Comparison of ENCODE assay signal across 10 cellular contexts in genomic region chr22:20431520-20432237, GRCh38. TPM values are rescaled to one million over a fixed set of nuclear protein-coding genes. Genes with fewer than 3 reads are reported as not detected.
A peak's percentile ranks its signal among the peaks of the same experiment; 100 is the strongest.
DNase-seq lines count a peak whose midpoint lies in the region; ATAC-seq, FAIRE-seq and TF ChIP-seq lines count a peak whose summit lies in the region.
"Had no signal": no experiment of that assay in that cellular context is flagged by ENCODE, and none has a peak within 500 bp of the region (broad histone marks: within the 10 kb centered on the region; RNA-seq: fewer than 3 reads in every experiment).

No MANE protein-coding gene starts in this region.

- no TSS peak for BruUV-seq in IMR-90 (replicated peaks; lab: Mats Ljungman, UMichigan)
- BruUV-seq in endothelial cell of umbilical vein (replicated peaks; lab: Mats Ljungman, UMichigan), result no TSS peak

- H3K4me1 Mint-ChIP-seq in CD4-positive, CD25-positive, alpha-beta regulatory T cell, result peaks cover 0 to 35% (median 12%) of the 10 kb centered on the region in 4 donors

- peaks cover 0 to 3% (median 0%) of the 10 kb centered on the region in 7 donors for H3K9me3 Mint-ChIP-seq in CD4-positive, CD25-positive, alpha-beta regulatory T cell
- H3K9me3 Mint-ChIP-seq: activated T-cell treated with anti-CD3 and anti-CD28 coated beads, Interleukin-2, amount 50 U/mL, for 24 hours had no signal

- ATAC-seq in CD4-positive, CD25-positive, alpha-beta regulatory T cell (ENCODE audit: low read depth in 2 of 2), result no peak
- ATAC-seq in IMR-90 (ENCODE audit: low read depth) (no peak), left cardiac atrium (no peak)

- peaks cover 6% of the 10 kb centered on the region for H3K36me3 Mint-ChIP-seq in CD4-positive, CD25-positive, alpha-beta regulatory T cell

- H3K4me3 ChIP-seq in CD4-positive, CD25-positive, alpha-beta regulatory T cell (ENCODE audit: low read depth, low read length), result no peak overlapping the region
- no peak overlapping the region for H3K4me3 ChIP-seq in IMR-90 (ENCODE audit: insufficient read depth, low read depth, low read length)
- H3K4me3 ChIP-seq in endothelial cell of umbilical vein (replicated peaks in 1 of 3; ENCODE audit: insufficient read depth in 1 of 3, low read depth in 1 of 3, low read length in 3 of 3), result peak overlapping the region in 1 of 3 experiments; percentile 9
- peak overlapping the region; percentile 5 for H3K4me3 ChIP-seq in trophoblast cell (ENCODE audit: low read depth, low read length)

- in situ Hi-C loops in IMR-90 (cut with MboI; ENCODE audit: low sequenced_read_pairs), result no loop called here

- H3K14ac ChIP-seq in IMR-90 (replicated peaks; ENCODE audit: low read depth, low read length) (no peak overlapping the region), trophoblast cell (ENCODE audit: low read length) (no peak overlapping the region)

- H3K9me1 ChIP-seq in IMR-90 (ENCODE audit: insufficient read depth, low read length) (peaks cover 29% of the 10 kb centered on the region), endothelial cell of umbilical vein (replicated peaks; ENCODE audit: control insufficient read depth, extremely low read depth, insufficient read depth, low read length) (no peaks in the 10 kb centered on the region)

- H3K79me2 ChIP-seq in endothelial cell of umbilical vein (ENCODE audit: control insufficient read depth, insufficient read depth, low read length) (peaks cover 14% of the 10 kb centered on the region), trophoblast cell (ENCODE audit: control insufficient read depth, insufficient read depth, low read length, poor library complexity) (peaks cover 2% of the 10 kb centered on the region)

- H4K20me1 ChIP-seq in IMR-90 (ENCODE audit: insufficient read depth, low read length), result peaks cover 86% of the 10 kb centered on the region
- peaks cover 2% of the 10 kb centered on the region for H4K20me1 ChIP-seq in endothelial cell of umbilical vein (replicated peaks; ENCODE audit: control insufficient read depth, extremely low read depth, insufficient read depth, low read length)

- H2BK15ac ChIP-seq in IMR-90 (ENCODE audit: low read depth, low read length), result no peak overlapping the region

- peaks cover 8% of the 10 kb centered on the region for H3K27me3 ChIP-seq in CD4-positive, CD25-positive, alpha-beta regulatory T cell (ENCODE audit: control insufficient read depth, insufficient read depth, low read length)
- H3K27me3 ChIP-seq in IMR-90 (ENCODE audit: control insufficient read depth, insufficient read depth, low read length) (no peaks in the 10 kb centered on the region), endothelial cell of umbilical vein (ENCODE audit: control insufficient read depth in 2 of 2, insufficient read depth in 2 of 2, low read length in 2 of 2) (no peaks in the 10 kb centered on the region), trophoblast cell (ENCODE audit: insufficient read depth, low read length) (peaks cover 19% of the 10 kb centered on the region)

- H2AFZ ChIP-seq in IMR-90 (replicated peaks; ENCODE audit: low read length, poor library complexity) (no peak overlapping the region), endothelial cell of umbilical vein (ENCODE audit: low read depth, low read length) (no peak overlapping the region), trophoblast cell (ENCODE audit: insufficient read depth, low read length, poor library complexity) (no peak overlapping the region)

- H3K4me2 ChIP-seq in IMR-90 (ENCODE audit: low read depth, low read length) (no peak overlapping the region), endothelial cell of umbilical vein (ENCODE audit: insufficient read depth, low read length) (peak overlapping the region; percentile 19), trophoblast cell (ENCODE audit: low read length) (peak overlapping the region; percentile 69)

- no peak for FAIRE-seq in endothelial cell of umbilical vein (lab: Jason Lieb, UNC)

- CTCF ChIA-PET in IMR-90 (lab: Yijun Ruan, JAX), result no interaction called here
- CTCF ChIA-PET in endothelial cell of umbilical vein (lab: Charles Lee), result interaction anchor here (4.8 kb wide), 1 partner anchor 13 kb away, joined by 36 read pairs; no protein-coding TSS in a partner anchor

- H2BK12ac ChIP-seq in trophoblast cell (ENCODE audit: low read length), result no peak overlapping the region

- TF ChIP-seq CTCF in IMR-90 (conservative IDR thresholded peaks at IDR 0.05; ENCODE audit: low read depth, low read length) (no peak), endothelial cell of umbilical vein (IDR thresholded peaks at IDR 0.05; ENCODE audit: extremely low read depth in 1 of 2, insufficient read depth in 1 of 2, low read depth in 1 of 2, low read length in 2 of 2) (no peak)

- no peak overlapping the region for H4K5ac ChIP-seq in IMR-90 (ENCODE audit: low read depth, low read length)

- H2BK5ac ChIP-seq in IMR-90 (ENCODE audit: low read depth, low read length, poor library complexity, severe bottlenecking) (no peak overlapping the region), trophoblast cell (ENCODE audit: low read depth, low read length, poor library complexity) (no peak overlapping the region)

- H4K91ac ChIP-seq in IMR-90 (ENCODE audit: insufficient read depth, low read depth, low read length) (no peak overlapping the region), trophoblast cell (ENCODE audit: low read depth, low read length) (no peak overlapping the region)

- no peak for TF ChIP-seq POLR2A in IMR-90 (IDR thresholded peaks at IDR 0.05; ENCODE audit: low read depth, low read length)
- TF ChIP-seq POLR2A in endothelial cell of umbilical vein (IDR thresholded peaks at IDR 0.05; ENCODE audit: low read depth, low read length), result no peak

- no peak for TF ChIP-seq RAD21 in IMR-90 (IDR thresholded peaks at IDR 0.05; ENCODE audit: low read length)

- peak overlapping the region in 3 of 4 donors; percentile 72 to 80 (median 74) for H3K4me3 Mint-ChIP-seq in CD4-positive, CD25-positive, alpha-beta regulatory T cell

- no peak overlapping the region for H3K23ac ChIP-seq in IMR-90 (ENCODE audit: low read depth, low read length)
- H3K23ac ChIP-seq in trophoblast cell (ENCODE audit: low read length), result no peak overlapping the region

- H3K9ac ChIP-seq in IMR-90 (ENCODE audit: low read depth, low read length) (no peak overlapping the region), endothelial cell of umbilical vein (replicated peaks; ENCODE audit: extremely low read depth, insufficient read depth, low read length) (no peak overlapping the region), trophoblast cell (ENCODE audit: low read length) (no peak overlapping the region)

- no peak overlapping the region for H3K27ac Mint-ChIP-seq in CD4-positive, CD25-positive, alpha-beta regulatory T cell
- H3K27ac Mint-ChIP-seq: activated T-cell treated with anti-CD3 and anti-CD28 coated beads, Interleukin-2, amount 50 U/mL, for 24 hours had no signal

- no peak for DNase-seq in CD4-positive, CD25-positive, alpha-beta regulatory T cell
- DNase-seq in IMR-90, result no peak
- DNase-seq in endothelial cell of umbilical vein (ENCODE audit: low read depth, low spot score), result no peak
- no peak for DNase-seq in trophoblast cell
- DNase-seq in HuH-7 (ENCODE audit: low spot score), result no peak
- DNase-seq in NCI-H510A (lab: John Stamatoyannopoulos, UW), result no peak
- no peak for DNase-seq in medulla oblongata (ENCODE audit: extremely low spot score)
- DNase-seq in left cardiac atrium, result no peak
- DNase-seq: NCI-H1436 treated with DMSO at 0.1 percent for 48 hours had no signal

- H4K8ac ChIP-seq in IMR-90 (ENCODE audit: low read depth in 2 of 2, low read length in 2 of 2) (no peak overlapping the region), trophoblast cell (ENCODE audit: low read depth, low read length) (no peak overlapping the region)

- H3K27me3 Mint-ChIP-seq in CD4-positive, CD25-positive, alpha-beta regulatory T cell, result peaks cover 60% of the 10 kb centered on the region

- POLR2A ChIA-PET in IMR-90 (lab: Charles Lee; ENCODE audit: unreplicated experiment), result no interaction called here
- POLR2A ChIA-PET in endothelial cell of umbilical vein (lab: Charles Lee), result no interaction called here

- H3K36me3 ChIP-seq in CD4-positive, CD25-positive, alpha-beta regulatory T cell (ENCODE audit: control insufficient read depth, insufficient read depth, low read length), result no peaks in the 10 kb centered on the region
- H3K36me3 ChIP-seq in IMR-90 (ENCODE audit: control insufficient read depth, insufficient read depth, low read length) (peaks cover 38% of the 10 kb centered on the region), endothelial cell of umbilical vein (ENCODE audit: control insufficient read depth in 2 of 2, extremely low read depth in 1 of 2, insufficient read depth in 2 of 2, low read length in 2 of 2) (peaks cover 4 to 15% of the 10 kb centered on the region in 2 experiments), trophoblast cell (ENCODE audit: control insufficient read depth in 1 of 2, insufficient read depth in 2 of 2, low read length in 2 of 2) (peaks cover 31 to 36% of the 10 kb centered on the region in 2 experiments)

- dilution Hi-C loops in IMR-90 (cut with HindIII; ENCODE audit: low sequenced_read_pairs, unreplicated experiment), result no loop called here
- dilution Hi-C loops in endothelial cell of umbilical vein (cut with MboI; ENCODE audit: extremely low pct_ligation_motif_present, low sequenced_read_pairs), result no loop called here

- no peak overlapping the region for H2BK20ac ChIP-seq in IMR-90 (ENCODE audit: low read depth, low read length)

- H3K9me3 ChIP-seq in CD4-positive, CD25-positive, alpha-beta regulatory T cell (ENCODE audit: control insufficient read depth in 2 of 2, low read length in 2 of 2), result no peaks in the 10 kb centered on the region
- H3K9me3 ChIP-seq in IMR-90 (ENCODE audit: control insufficient read depth, insufficient read depth, low read length), result no peaks in the 10 kb centered on the region
- no peaks in the 10 kb centered on the region for H3K9me3 ChIP-seq in endothelial cell of umbilical vein (replicated peaks; ENCODE audit: control insufficient read depth, insufficient read depth, low read length)
- peaks cover 18% of the 10 kb centered on the region for H3K9me3 ChIP-seq in trophoblast cell (ENCODE audit: insufficient read depth, low read depth, low read length)

- H3K79me1 ChIP-seq in IMR-90 (ENCODE audit: low read depth in 1 of 2, low read length in 2 of 2) (peaks cover 8 to 83% of the 10 kb centered on the region in 2 experiments; a peak in 3 of 4 replicates), trophoblast cell (ENCODE audit: low read length) (peaks cover 9% of the 10 kb centered on the region)

- peak overlapping the region; percentile 70 for H2AK9ac ChIP-seq in IMR-90 (replicated peaks; ENCODE audit: low read depth, low read length, poor library complexity)

- peak overlapping the region; percentile 26; the same call in 1 of the 2 replicates for H2AK5ac ChIP-seq in IMR-90 (ENCODE audit: low read depth, low read length)
- no peak overlapping the region for H2AK5ac ChIP-seq in trophoblast cell (ENCODE audit: low read length)

- intact Hi-C loops in IMR-90 (cut with micrococcal nuclease) (no loop called here), endothelial cell of umbilical vein (cut with micrococcal nuclease) (loop anchor here (1.0 kb wide), 1 partner anchor 25 kb away; no protein-coding TSS in a partner anchor), left cardiac atrium (cut with DNase I) (loop anchor here in 1 of 2 donors (10.0 kb wide), 1 partner anchor 63 kb away; the partner anchor contains the start of gene KLHL22)

- WGBS in IMR-90 (ENCODE audit: extremely low coverage in 2 of 2, insufficient read length in 1 of 2), 2 experiments, result 77% methylated on average over 25 of the region's 49 CpGs; no CpG with 5 or more reads in 1 of the 2 experiments
- no CpG with 5 or more reads among the region's 49 CpGs for WGBS in trophoblast cell (ENCODE audit: extremely low coverage, insufficient coverage, insufficient read length)

- no peak overlapping the region for H4K12ac ChIP-seq in trophoblast cell (ENCODE audit: low read depth, low read length)

- H3K18ac ChIP-seq in IMR-90 (ENCODE audit: low read depth, low read length) (no peak overlapping the region), trophoblast cell (ENCODE audit: low read length) (no peak overlapping the region)

- H3K4me1 ChIP-seq in CD4-positive, CD25-positive, alpha-beta regulatory T cell (ENCODE audit: control insufficient read depth, insufficient read depth, low read length, poor library complexity, severe bottlenecking), result peaks cover 46% of the 10 kb centered on the region
- peaks cover 18% of the 10 kb centered on the region for H3K4me1 ChIP-seq in IMR-90 (ENCODE audit: control insufficient read depth, insufficient read depth, low read length)
- peaks cover 9% of the 10 kb centered on the region for H3K4me1 ChIP-seq in endothelial cell of umbilical vein (ENCODE audit: control insufficient read depth, extremely low read depth, insufficient read depth, low read length)
- peaks cover 14 to 26% of the 10 kb centered on the region in 2 experiments for H3K4me1 ChIP-seq in trophoblast cell (ENCODE audit: control insufficient read depth in 1 of 2, insufficient read depth in 2 of 2, low read length in 2 of 2)

- H3K4ac ChIP-seq in IMR-90 (ENCODE audit: low read depth, low read length) (no peak overlapping the region), trophoblast cell (ENCODE audit: low read depth, low read length) (no peak overlapping the region)

- H3K27ac ChIP-seq in CD4-positive, CD25-positive, alpha-beta regulatory T cell (ENCODE audit: insufficient read depth, low read length, poor library complexity, severe bottlenecking), result no peak overlapping the region
- H3K27ac ChIP-seq in IMR-90 (ENCODE audit: insufficient read depth, low read length), result no peak overlapping the region
- no peak overlapping the region for H3K27ac ChIP-seq in endothelial cell of umbilical vein (ENCODE audit: insufficient read depth, low read depth, low read length)
- H3K27ac ChIP-seq in trophoblast cell (ENCODE audit: low read depth, low read length), result no peak overlapping the region

- H2BK120ac ChIP-seq in IMR-90 (ENCODE audit: low read depth, low read length), result no peak overlapping the region
- no peak overlapping the region for H2BK120ac ChIP-seq in trophoblast cell (ENCODE audit: insufficient read depth, low read length, poor library complexity)

- no peak overlapping the region for H3K56ac ChIP-seq in IMR-90 (ENCODE audit: extremely low read depth, insufficient read depth, low read length)

RNA-seq across cellular contexts. Expression of gene SCARF2, which starts 5.9 kb away (rescaled TPM):
- 6.9 TPM for total RNA-seq in CD4-positive, CD25-positive, alpha-beta regulatory T cell
- polyA plus RNA-seq in CD4-positive, CD25-positive, alpha-beta regulatory T cell, result 1 to 10 TPM in 2 of 4 donors, under 1 TPM in 2; 0.70 to 1.8 (median 1.1) TPM
- 3.4 and 4.2 TPM in 2 replicates for total RNA-seq in IMR-90 (2012; rRNA removed)
- 37.0 and 55.8 TPM in 2 replicates for polyA plus RNA-seq in IMR-90 (2012; rRNA removed)
- polyA plus RNA-seq in IMR-90 (2012; cell fraction: cytosol; rRNA removed), result 44.5 and 81.9 TPM in 2 replicates
- polyA plus RNA-seq in IMR-90 (2012; cell fraction: nucleus; rRNA removed; ENCODE audit: low replicate concordance), result 68.1 and 248 TPM in 2 replicates
- 18.4 and 20.1 TPM in 2 replicates for total RNA-seq in endothelial cell of umbilical vein
- polyA plus RNA-seq in endothelial cell of umbilical vein, result 15.7 and 19.7 TPM in 2 replicates
- polyA plus RNA-seq in endothelial cell of umbilical vein (2011; cell fraction: cytosol; rRNA removed), result 9.1 and 11.9 TPM in 2 replicates
- 12.8 and 12.9 TPM in 2 replicates for polyA plus RNA-seq in endothelial cell of umbilical vein (2011; cell fraction: nucleus; rRNA removed)
- 8.2 and 12.1 TPM in 2 replicates for polyA plus RNA-seq in endothelial cell of umbilical vein (2012)
- polyA minus RNA-seq in endothelial cell of umbilical vein, result 6.3 and 8.2 TPM in 2 replicates
- polyA minus RNA-seq in endothelial cell of umbilical vein (2011; cell fraction: cytosol; rRNA and poly(A)+ RNA removed), result not detected
- polyA minus RNA-seq in endothelial cell of umbilical vein (2011; cell fraction: nucleus; rRNA and poly(A)+ RNA removed), result 3.1 and 7.9 TPM in 2 replicates
- 11.7 and 12.2 TPM in 2 replicates for polyA plus RNA-seq in trophoblast cell (2013)
- 1 to 10 TPM; 3.2 to 8.3 TPM for total RNA-seq in left cardiac atrium

RNA-seq across cellular contexts. Expression of gene ZNF74, which starts 37.7 kb away (rescaled TPM):
- total RNA-seq in CD4-positive, CD25-positive, alpha-beta regulatory T cell, result 4.1 TPM
- 1 to 10 TPM; 3.4 to 5.9 (median 4.5) TPM for polyA plus RNA-seq in CD4-positive, CD25-positive, alpha-beta regulatory T cell
- total RNA-seq in IMR-90 (2012; rRNA removed) (6.9 and 7.5 TPM in 2 replicates), endothelial cell of umbilical vein (10.3 and 13.4 TPM in 2 replicates), left cardiac atrium (1 to 10 TPM; 3.9 to 6.5 TPM)
- polyA plus RNA-seq in IMR-90 (2012; rRNA removed) (8.4 TPM in 2 replicates), endothelial cell of umbilical vein (8.6 and 11.7 TPM in 2 replicates)
- 5.9 and 10.0 TPM in 2 replicates for polyA plus RNA-seq in IMR-90 (2012; cell fraction: cytosol; rRNA removed)
- 14.7 and 28.8 TPM in 2 replicates for polyA plus RNA-seq in IMR-90 (2012; cell fraction: nucleus; rRNA removed; ENCODE audit: low replicate concordance)
- polyA plus RNA-seq in endothelial cell of umbilical vein (2011; cell fraction: cytosol; rRNA removed), result 7.8 and 9.5 TPM in 2 replicates
- polyA plus RNA-seq in endothelial cell of umbilical vein (2011; cell fraction: nucleus; rRNA removed), result 9.5 and 10.2 TPM in 2 replicates
- polyA plus RNA-seq in endothelial cell of umbilical vein (2012), result 7.0 and 7.6 TPM in 2 replicates
- polyA minus RNA-seq in endothelial cell of umbilical vein, result 9.6 and 10.3 TPM in 2 replicates
- 6.2 TPM for polyA minus RNA-seq in endothelial cell of umbilical vein (2011; cell fraction: cytosol; rRNA and poly(A)+ RNA removed)
- polyA minus RNA-seq in endothelial cell of umbilical vein (2011; cell fraction: nucleus; rRNA and poly(A)+ RNA removed), result 3.8 and 4.1 TPM in 2 replicates
- polyA plus RNA-seq in trophoblast cell (2013), result 7.3 and 7.6 TPM in 2 replicates
